In the genomic region with DNA sequence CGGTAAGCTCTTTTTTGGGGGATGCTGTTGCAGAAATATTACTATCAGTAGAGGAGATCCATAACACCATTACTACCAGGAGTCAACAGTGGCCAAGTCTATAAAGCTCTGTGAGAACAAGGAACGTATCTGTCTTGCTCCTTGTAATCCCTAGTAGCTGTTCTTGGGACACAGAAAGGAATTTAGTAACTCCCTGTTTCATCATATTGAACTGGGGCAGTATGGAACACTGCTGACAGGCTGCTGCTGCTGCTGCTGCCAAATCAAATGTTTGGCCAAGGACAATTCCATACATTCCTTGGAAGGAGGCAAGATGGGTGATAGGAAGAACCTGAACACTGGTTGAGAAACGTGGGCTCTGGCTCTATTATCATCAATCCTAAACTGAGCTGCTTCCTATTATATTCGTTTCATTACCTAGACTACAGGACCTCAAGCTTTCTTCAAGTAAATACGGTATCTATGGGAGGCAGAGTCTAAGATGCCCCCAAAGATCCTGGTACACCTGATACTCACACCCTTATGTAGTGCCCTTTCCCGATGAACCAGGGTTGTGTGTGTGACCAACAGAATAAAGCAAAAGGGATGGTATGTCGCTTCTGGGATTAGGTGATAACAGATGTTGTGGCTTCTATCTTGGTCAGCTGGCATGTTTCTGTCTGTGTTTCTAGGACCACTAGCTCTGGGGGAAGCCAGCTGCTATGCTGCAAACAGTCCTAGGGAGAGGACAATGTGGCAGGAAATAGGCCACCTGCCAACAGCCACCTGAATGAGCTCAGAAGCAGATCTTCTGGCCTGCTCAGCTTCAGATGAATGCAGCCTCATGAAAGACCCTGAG, we compare ENCODE assay signal across 1 cellular context.
A peak's percentile ranks its signal among the peaks of the same experiment; 100 is the strongest.
TF ChIP-seq lines count a peak whose summit lies in the region.

No MANE protein-coding gene starts in this region.

TF ChIP-seq in GM12878, 131 proteins besides CTCF, POLR2A, EP300 and RAD21 (continued from another document):
- no peak for TF ChIP-seq ZNF622 (IDR thresholded peaks at IDR 0.05)
- TF ChIP-seq IKZF2 (IDR thresholded peaks at IDR 0.05) = peak; percentile 13 to 48; a peak in 2 of 4 replicates
- 0 out of 2 replicates have a peak, but pooled peaks have one; percentile 46 for TF ChIP-seq IKZF1 (conservative IDR thresholded peaks at IDR 0.05)
- TF ChIP-seq HDGF (IDR thresholded peaks at IDR 0.05) = peak; percentile 75; the same call in 1 of the 2 replicates
- peak in 1 of 2 experiments; percentile 46; a peak in 1 of 4 replicates for TF ChIP-seq ETV6 (conservative IDR thresholded peaks at IDR 0.05 in 1 of 2, IDR thresholded peaks at IDR 0.05 in 1 of 2; ENCODE audit: borderline replicate concordance in 1 of 2, low read depth in 1 of 2)
- TF ChIP-seq TCF12 (IDR thresholded peaks at IDR 0.05; ENCODE audit: low read depth, low read length) = peak; percentile 94
- TF ChIP-seq USF1 (IDR thresholded peaks at IDR 0.05; ENCODE audit: borderline replicate concordance, extremely low read length, insufficient read depth, low read depth, low read length) = no peak
- TF ChIP-seq, protein P1, sequence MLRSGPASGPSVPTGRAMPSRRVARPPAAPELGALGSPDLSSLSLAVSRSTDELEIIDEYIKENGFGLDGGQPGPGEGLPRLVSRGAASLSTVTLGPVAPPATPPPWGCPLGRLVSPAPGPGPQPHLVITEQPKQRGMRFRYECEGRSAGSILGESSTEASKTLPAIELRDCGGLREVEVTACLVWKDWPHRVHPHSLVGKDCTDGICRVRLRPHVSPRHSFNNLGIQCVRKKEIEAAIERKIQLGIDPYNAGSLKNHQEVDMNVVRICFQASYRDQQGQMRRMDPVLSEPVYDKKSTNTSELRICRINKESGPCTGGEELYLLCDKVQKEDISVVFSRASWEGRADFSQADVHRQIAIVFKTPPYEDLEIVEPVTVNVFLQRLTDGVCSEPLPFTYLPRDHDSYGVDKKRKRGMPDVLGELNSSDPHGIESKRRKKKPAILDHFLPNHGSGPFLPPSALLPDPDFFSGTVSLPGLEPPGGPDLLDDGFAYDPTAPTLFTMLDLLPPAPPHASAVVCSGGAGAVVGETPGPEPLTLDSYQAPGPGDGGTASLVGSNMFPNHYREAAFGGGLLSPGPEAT (IDR thresholded peaks at IDR 0.05; ENCODE audit: low read depth) = no peak
- peak; percentile 72 for TF ChIP-seq RUNX3 (IDR thresholded peaks at IDR 0.05; ENCODE audit: low read length)
- TF ChIP-seq TCF3 (IDR thresholded peaks at IDR 0.05; ENCODE audit: borderline replicate concordance, insufficient read depth, low read depth, low read length) = peak; percentile 90; the same call in 1 of the 2 replicates
